6 cellular contexts compared by ENCODE assay signal in genomic region chr22:37609240-37610152, GRCh38. TPM values are rescaled to one million over a fixed set of nuclear protein-coding genes. Genes with fewer than 3 reads are reported as not detected.
DNase-seq lines count a peak whose midpoint lies in the region; ATAC-seq lines count a peak whose summit lies in the region.

No MANE protein-coding gene starts in this region.

- H3K4me3 ChIP-seq in muscle layer of colon (ENCODE audit: low read depth in 1 of 2, low read length in 2 of 2): peak overlapping the region; percentile 62 to 81

- H3K4me1 ChIP-seq in muscle layer of colon (ENCODE audit: insufficient read depth, low read length): peaks cover 50% of the 10 kb centered on the region

- H3K27me3 ChIP-seq in muscle layer of colon (ENCODE audit: control insufficient read depth in 1 of 2, insufficient read depth in 2 of 2, low read length in 2 of 2): no peaks in the 10 kb centered on the region

- H3K27ac ChIP-seq in muscle layer of colon (ENCODE audit: low read depth, low read length): peak overlapping the region; percentile 89

- no peaks in the 10 kb centered on the region for H3K9me3 Mint-ChIP-seq in activated CD4-positive, alpha-beta T cell treated with anti-CD3 and anti-CD28 coated beads, Interleukin-2, amount 10 ng/mL, durations not matched to agents 7 days and 5 days

- ATAC-seq in HG03520 (IDR thresholded peaks at IDR 0.05; ENCODE audit: unreplicated experiment): no peak

- H3K36me3 Mint-ChIP-seq in activated CD4-positive, alpha-beta T cell treated with anti-CD3 and anti-CD28 coated beads, Interleukin-2, amount 10 ng/mL, durations not matched to agents 7 days and 5 days (ENCODE audit: low read depth): no peaks in the 10 kb centered on the region

- H3K36me3 ChIP-seq in muscle layer of colon (ENCODE audit: insufficient read depth, low read length): peaks cover 5% of the 10 kb centered on the region

- peak overlapping the region; percentile 90 for H3K4me3 Mint-ChIP-seq in activated CD4-positive, alpha-beta T cell treated with anti-CD3 and anti-CD28 coated beads, Interleukin-2, amount 10 ng/mL, durations not matched to agents 7 days and 5 days

- CTCF ChIA-PET in activated CD4-positive, alpha-beta T cell treated with anti-CD3 and anti-CD28 coated beads, Interleukin-2, amount 10 ng/mL, durations not matched to agents 7 days and 5 days (lab: Charles Lee): interaction anchor here (1.1 to 5.2 kb wide), 12 partner anchors 8 to 71 kb away, joined by 3 to 89 read pairs (median 10); no protein-coding TSS in a partner anchor

- H3K27me3 Mint-ChIP-seq in activated CD4-positive, alpha-beta T cell treated with anti-CD3 and anti-CD28 coated beads, Interleukin-2, amount 10 ng/mL, durations not matched to agents 7 days and 5 days: no peaks in the 10 kb centered on the region

- H3K27ac Mint-ChIP-seq in activated CD4-positive, alpha-beta T cell treated with anti-CD3 and anti-CD28 coated beads, Interleukin-2, amount 10 ng/mL, durations not matched to agents 7 days and 5 days: peak overlapping the region; percentile 92

- H3K9ac ChIP-seq in muscle layer of colon (ENCODE audit: low read length): peak overlapping the region; percentile 57

- DNase-seq in activated CD4-positive, alpha-beta T cell treated with anti-CD3 and anti-CD28 coated beads, Interleukin-2, amount 10 ng/mL, durations not matched to agents 7 days and 5 days: no peak
- no peak for DNase-seq in activated CD4-positive, alpha-beta T cell treated with anti-CD3 and anti-CD28 coated beads, Interleukin-2, amount 50 U/mL, for 4 hours
- peak; percentile 19 for DNase-seq in amniotic epithelial cell (ENCODE audit: low read depth)
- DNase-seq in inferior parietal cortex (ENCODE audit: extremely low spot score): no peak

- peaks cover 52% of the 10 kb centered on the region for H3K4me1 Mint-ChIP-seq in activated CD4-positive, alpha-beta T cell treated with anti-CD3 and anti-CD28 coated beads, Interleukin-2, amount 10 ng/mL, durations not matched to agents 7 days and 5 days

- POLR2A ChIA-PET in activated CD4-positive, alpha-beta T cell treated with anti-CD3 and anti-CD28 coated beads, Interleukin-2, amount 10 ng/mL, durations not matched to agents 7 days and 5 days (lab: Charles Lee): interaction anchor here (1.9 kb wide), 1 partner anchor 17 kb away, joined by 10 read pairs; no protein-coding TSS in a partner anchor

- H3K9me3 ChIP-seq in muscle layer of colon (ENCODE audit: low read length): no peaks in the 10 kb centered on the region

RNA-seq across cellular contexts. Expression of gene GGA1, which starts 0.9 kb away (rescaled TPM):
- 10 to 100 TPM; 58.5 to 62.8 TPM for total RNA-seq in activated CD4-positive, alpha-beta T cell treated with anti-CD3 and anti-CD28 coated beads, Interleukin-2, amount 10 ng/mL, durations not matched to agents 7 days and 5 days

RNA-seq across cellular contexts. Expression of gene LGALS2, which starts 29.6 kb away (rescaled TPM):
- total RNA-seq in activated CD4-positive, alpha-beta T cell treated with anti-CD3 and anti-CD28 coated beads, Interleukin-2, amount 10 ng/mL, durations not matched to agents 7 days and 5 days: not detected

RNA-seq across cellular contexts. Expression of gene SH3BP1, which starts 30.0 kb away (rescaled TPM):
- 100 to 1,000 TPM; 184 to 187 TPM for total RNA-seq in activated CD4-positive, alpha-beta T cell treated with anti-CD3 and anti-CD28 coated beads, Interleukin-2, amount 10 ng/mL, durations not matched to agents 7 days and 5 days

RNA-seq across cellular contexts. Expression of gene PDXP, which starts 49.0 kb away (rescaled TPM):
- 10 to 100 TPM; 21.5 to 21.8 TPM for total RNA-seq in activated CD4-positive, alpha-beta T cell treated with anti-CD3 and anti-CD28 coated beads, Interleukin-2, amount 10 ng/mL, durations not matched to agents 7 days and 5 days

RNA-seq across cellular contexts. Expression of gene CDC42EP1, which starts 49.2 kb away (rescaled TPM):
- total RNA-seq in activated CD4-positive, alpha-beta T cell treated with anti-CD3 and anti-CD28 coated beads, Interleukin-2, amount 10 ng/mL, durations not matched to agents 7 days and 5 days: under 1 TPM in 1 of 2 experiments, not detected in 1; 0.30 TPM
